ENCODE assay signal across 2 cellular contexts in genomic region chr11:134037093-134037908, GRCh38.
TF ChIP-seq lines count a peak whose summit lies in the region.

No MANE protein-coding gene starts in this region.

TF ChIP-seq in SK-N-SH treated with all-trans-retinoic acid at 6 μM for 48 hours, 23 proteins besides CTCF, POLR2A, EP300 and RAD21 (continued from another document):
- TF ChIP-seq CSRNP3 (CRISPR knock-in tag; IDR thresholded peaks at IDR 0.05) (no peak), PATZ1 (CRISPR knock-in tag; IDR thresholded peaks at IDR 0.05; ENCODE audit: borderline replicate concordance) (0 out of 2 replicates have a peak, but pooled peaks have one; percentile 17), POU6F1 (CRISPR knock-in tag; IDR thresholded peaks at IDR 0.05; ENCODE audit: borderline replicate concordance, low read depth) (no peak), ZNF70 (CRISPR knock-in tag; IDR thresholded peaks at IDR 0.05) (no peak), ZNF8 (CRISPR knock-in tag; IDR thresholded peaks at IDR 0.05) (no peak), OSR1 (CRISPR knock-in tag; IDR thresholded peaks at IDR 0.05) (no peak), BACH2 (CRISPR knock-in tag; IDR thresholded peaks at IDR 0.05; ENCODE audit: borderline replicate concordance) (no peak), ZC3H10 (CRISPR knock-in tag; IDR thresholded peaks at IDR 0.05) (no peak), SNAI2 (CRISPR knock-in tag; IDR thresholded peaks at IDR 0.05) (no peak), ARNTL (CRISPR knock-in tag; IDR thresholded peaks at IDR 0.05; ENCODE audit: borderline replicate concordance, low read depth) (no peak), ISL1 (CRISPR knock-in tag; IDR thresholded peaks at IDR 0.05) (no peak), ESRRG (CRISPR knock-in tag; IDR thresholded peaks at IDR 0.05) (no peak)

TF ChIP-seq in GM12878, 131 proteins besides CTCF, POLR2A, EP300 and RAD21 (continued from another document):
- TF ChIP-seq PBX3 (IDR thresholded peaks at IDR 0.05; ENCODE audit: insufficient replicate concordance, low read depth, low read length) (peak; percentile 63), ELK1 (IDR thresholded peaks at IDR 0.05; ENCODE audit: low read depth, low read length) (peak; percentile 56; the same call in 1 of the 2 replicates), HSF1 (IDR thresholded peaks at IDR 0.05; ENCODE audit: low read depth, low read length) (no peak), ZZZ3 (IDR thresholded peaks at IDR 0.05; ENCODE audit: control insufficient read depth, insufficient read length, low read depth) (no peak), DPF2 (IDR thresholded peaks at IDR 0.05) (0 out of 2 replicates have a peak, but pooled peaks have one; percentile 24), PKNOX1 (IDR thresholded peaks at IDR 0.05) (peak; percentile 75), IKZF1 (conservative IDR thresholded peaks at IDR 0.05) (peak; percentile 59), GABPA (IDR thresholded peaks at IDR 0.05; ENCODE audit: low read depth) (0 out of 2 replicates have a peak, but pooled peaks have one; percentile 21), SPI1 (IDR thresholded peaks at IDR 0.05; ENCODE audit: borderline replicate concordance, insufficient read depth, low read depth, low read length) (no peak), EGR1 (IDR thresholded peaks at IDR 0.05; ENCODE audit: borderline replicate concordance in 1 of 2, low read depth in 2 of 2, low read length in 2 of 2) (peak in 1 of 2 experiments; percentile 83; a peak in 2 of 3 replicates)
